1 cellular context compared by ENCODE assay signal in genomic region chr1:162709132-162709860, GRCh38.
TF ChIP-seq lines count a peak whose summit lies in the region.

No MANE protein-coding gene starts in this region.

TF ChIP-seq in SK-N-SH, 30 proteins besides CTCF, POLR2A, EP300 and RAD21 (continued from another document):
- no peak for TF ChIP-seq NRF1 (IDR thresholded peaks at IDR 0.05; ENCODE audit: low read depth, low read length)
- TF ChIP-seq EZH2phosphoT487 (IDR thresholded peaks at IDR 0.05; ENCODE audit: borderline replicate concordance, low read depth), result no peak
- TF ChIP-seq REST (IDR thresholded peaks at IDR 0.05; ENCODE audit: low read depth, low read length), result no peak
